ENCODE assay signal across 1 cellular context in genomic region chr4:138961687-138962086, GRCh38.
TF ChIP-seq lines count a peak whose summit lies in the region.

No MANE protein-coding gene starts in this region.

TF ChIP-seq in K562, 482 proteins besides CTCF, POLR2A, EP300 and RAD21:
- TF ChIP-seq BRD9 (IDR thresholded peaks at IDR 0.05; ENCODE audit: low read depth, partially characterized antibody) (no peak), TRIM24 (IDR thresholded peaks at IDR 0.05) (peak in 1 of 2 experiments; percentile 14; a peak in 1 of 4 replicates), NR2C1 (IDR thresholded peaks at IDR 0.05) (peak; percentile 75; the same call in 1 of the 2 replicates), NR2C1 (tag; IDR thresholded peaks at IDR 0.05) (peak; percentile 74), NR2C2 (CRISPR knock-in tag; IDR thresholded peaks at IDR 0.05) (no peak), NR2C2 (tag; IDR thresholded peaks at IDR 0.05) (peak; percentile 50), MYC (IDR thresholded peaks at IDR 0.05; ENCODE audit: low read depth, low read length) (0 out of 2 replicates have a peak, but pooled peaks have one; percentile 26), MYC (CRISPR knock-in tag; IDR thresholded peaks at IDR 0.05; ENCODE audit: borderline replicate concordance, low read depth) (no peak), CEBPG (CRISPR knock-in tag; IDR thresholded peaks at IDR 0.05) (peak; percentile 66; the same call in 1 of the 2 replicates), CEBPG (tag; conservative IDR thresholded peaks at IDR 0.05 in 1 of 2, IDR thresholded peaks at IDR 0.05 in 1 of 2) (peak in 1 of 2 experiments; percentile 55; a peak in 1 of 4 replicates), CEBPB (tag; IDR thresholded peaks at IDR 0.05) (0 out of 2 replicates have a peak, but pooled peaks have one; percentile 13), MEIS2 (IDR thresholded peaks at IDR 0.05; ENCODE audit: partially characterized antibody) (no peak), ATF3 (IDR thresholded peaks at IDR 0.05) (peak; percentile 52; the same call in 1 of the 2 replicates), ATF3 (CRISPR knock-in tag; conservative IDR thresholded peaks at IDR 0.05) (no peak)
